ENCODE assay signal across 8 cellular contexts in the genomic region with DNA sequence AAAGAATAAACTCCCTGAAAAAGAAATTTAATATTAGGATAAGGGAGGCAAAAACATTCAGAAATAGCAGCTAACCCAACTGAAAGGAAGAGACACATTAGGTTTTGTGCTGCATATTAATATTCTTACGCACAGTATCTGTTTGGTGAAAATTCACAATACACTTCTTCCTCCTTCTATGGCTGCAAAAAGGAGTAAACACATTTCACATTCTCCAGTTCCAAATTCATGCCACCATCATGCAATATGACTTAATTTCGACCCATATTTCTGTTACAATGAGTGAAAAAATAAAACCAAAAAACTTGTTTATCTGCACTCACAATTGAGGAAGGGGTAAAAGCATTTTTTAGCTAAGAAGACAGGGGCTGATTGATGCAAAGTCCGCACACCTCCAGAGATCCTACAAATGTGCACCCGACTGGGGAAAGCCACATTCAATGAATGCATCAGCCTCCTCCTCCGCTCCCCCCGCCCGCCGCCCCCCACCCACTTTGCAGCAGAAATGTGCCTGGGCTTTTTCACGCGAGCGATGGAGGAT. TPM values are rescaled to one million over a fixed set of nuclear protein-coding genes. Genes with fewer than 3 reads are reported as not detected.
DNase-seq lines count a peak whose midpoint lies in the region; ATAC-seq, FAIRE-seq and TF ChIP-seq lines count a peak whose summit lies in the region.

No MANE protein-coding gene starts in this region.

- peak overlapping the region; percentile 24; the same call in 1 of the 2 replicates for H2AFZ ChIP-seq in KMS-11 (ENCODE audit: low read depth)
- peak overlapping the region; percentile 25; the same call in 1 of the 2 replicates for H2AFZ ChIP-seq in K562 (ENCODE audit: low read depth, low read length)

- TF ChIP-seq CTCF in KMS-11 (conservative IDR thresholded peaks at IDR 0.05; ENCODE audit: low read depth, low read length) (no peak), K562 (IDR thresholded peaks at IDR 0.05 in 2 of 3, conservative IDR thresholded peaks at IDR 0.05 in 1 of 3; ENCODE audit: insufficient read depth in 2 of 3, low read depth in 1 of 3, low read length in 3 of 3) (no peak), lung (IDR thresholded peaks at IDR 0.05; ENCODE audit: control extremely low read depth, extremely low read depth) (no peak), uterus (IDR thresholded peaks at IDR 0.05) (no peak)

- intact Hi-C loops in K562 (cut with micrococcal nuclease) (loop anchor here (5.0 to 10.0 kb wide), 3 partner anchors 148 to 458 kb away; a partner anchor contains a TSS), uterus (cut with DNase I; ENCODE audit: low total_unique reads) (no loop called here)

- TF ChIP-seq RAD21 in K562 (CRISPR knock-in tag; conservative IDR thresholded peaks at IDR 0.05 in 1 of 2, IDR thresholded peaks at IDR 0.05 in 1 of 2): no peak

- H3K27me3 ChIP-seq in KMS-11 (ENCODE audit: insufficient read depth, low read depth): no peaks in the 10 kb centered on the region
- H3K27me3 ChIP-seq in K562 (ENCODE audit: control insufficient read depth in 2 of 2, insufficient read depth in 2 of 2, low read length in 2 of 2): no peaks in the 10 kb centered on the region
- H3K27me3 ChIP-seq in lung (ENCODE audit: control insufficient read depth, insufficient read depth): no peaks in the 10 kb centered on the region
- no peaks in the 10 kb centered on the region for H3K27me3 ChIP-seq in uterus

- no peaks in the 10 kb centered on the region for H3K36me3 ChIP-seq in KMS-11 (ENCODE audit: insufficient read depth)
- H3K36me3 ChIP-seq in K562 (ENCODE audit: control insufficient read depth, insufficient read depth, low read length): peaks cover 7% of the 10 kb centered on the region; the same call in 1 of the 3 replicates
- no peaks in the 10 kb centered on the region for H3K36me3 ChIP-seq in lung (ENCODE audit: control insufficient read depth in 2 of 2, insufficient read depth in 2 of 2, low read length in 2 of 2)
- no peaks in the 10 kb centered on the region for H3K36me3 ChIP-seq in uterus

- no TSS peak for BruUV-seq in K562 (replicated peaks; lab: Mats Ljungman, UMichigan)

- peak overlapping the region; percentile 25; the same call in 1 of the 2 replicates for H3K27ac ChIP-seq in KMS-11
- H3K27ac ChIP-seq in K562 (ENCODE audit: extremely low read depth, low read depth, low read length): peak overlapping the region; percentile 66
- peak overlapping the region in 1 of 2 donors; percentile 67 for H3K27ac ChIP-seq in lung (ENCODE audit: low read depth in 1 of 2, low read length in 1 of 2)
- H3K27ac ChIP-seq in uterus: peak overlapping the region; percentile 93

- H3K9me3 ChIP-seq in K562 (replicated peaks; ENCODE audit: control insufficient read depth, insufficient read depth, low read depth, low read length) (no peaks in the 10 kb centered on the region), lung (ENCODE audit: control insufficient read depth in 2 of 2, insufficient read depth in 1 of 2, low read length in 1 of 2) (no peaks in the 10 kb centered on the region), uterus (no peaks in the 10 kb centered on the region)

- no peak for TF ChIP-seq EP300 in K562 (IDR thresholded peaks at IDR 0.05; ENCODE audit: low read length)

- 1% methylated on average over 10 of the region's 11 CpGs for WGBS in K562 (ENCODE audit: insufficient coverage, low coverage, missing lambda C conversion rate)
- WGBS in lung, 2 donors: 0 to 1% methylated on average over 11 of the region's 11 CpGs

- peak overlapping the region; percentile 75 for H3K4me2 ChIP-seq in KMS-11
- H3K4me2 ChIP-seq in K562 (ENCODE audit: insufficient read depth, low read length): peak overlapping the region; percentile 84

- in situ Hi-C loops in K562 (cut with MboI): no loop called here

- H3K4me3 ChIP-seq in KMS-11 (IDR thresholded peaks at IDR 0.05; ENCODE audit: insufficient read depth, low read depth, low read length) (no peak overlapping the region), K562 (peak overlapping the region; percentile 78), lung (peak overlapping the region; percentile 94), uterus (peak overlapping the region; percentile 86 to 97)

- FAIRE-seq in K562 (lab: Jason Lieb, UNC): peak; percentile 37

- no peak for TF ChIP-seq POLR2A in K562 (conservative IDR thresholded peaks at IDR 0.05)
- no peak for TF ChIP-seq POLR2A in uterus (IDR thresholded peaks at IDR 0.05)

- H3K4me1 ChIP-seq in KMS-11 (ENCODE audit: low read depth, poor library complexity, severe bottlenecking): peaks cover 40% of the 10 kb centered on the region
- peaks cover 14 to 15% of the 10 kb centered on the region in 2 experiments for H3K4me1 ChIP-seq in K562 (replicated peaks in 1 of 2; ENCODE audit: control insufficient read depth in 2 of 2, insufficient read depth in 2 of 2, low read length in 2 of 2)
- H3K4me1 ChIP-seq in lung (ENCODE audit: control insufficient read depth in 2 of 2, insufficient read depth in 2 of 2, low read length in 2 of 2): peaks cover 0 to 12% of the 10 kb centered on the region in 2 donors
- H3K4me1 ChIP-seq in uterus: peaks cover 0 to 6% of the 10 kb centered on the region in 2 donors

- POLR2A ChIA-PET in K562 (lab: Yijun Ruan, JAX): no interaction called here

- ATAC-seq in K562: peak; percentile 4; the same call in 2 of the 3 replicates
- ATAC-seq in lung (ENCODE audit: insufficient read depth, low FRiP score): no peak
- no peak for ATAC-seq in HG03139 (IDR thresholded peaks at IDR 0.05; ENCODE audit: unreplicated experiment)

- CTCF ChIA-PET in K562 (lab: Yijun Ruan, JAX; ENCODE audit: low intra/inter-chr PET ratio): no interaction called here

- H4K20me1 ChIP-seq in KMS-11 (ENCODE audit: insufficient read depth) (no peaks in the 10 kb centered on the region), K562 (replicated peaks; ENCODE audit: control insufficient read depth, insufficient read depth, low read length) (no peaks in the 10 kb centered on the region)

- H3K9ac ChIP-seq in KMS-11 (peak overlapping the region; percentile 83; the same call in 1 of the 2 replicates), K562 (ENCODE audit: insufficient read depth in 1 of 2, low read depth in 2 of 2, low read length in 2 of 2) (peak overlapping the region; percentile 70 to 93)

- H3K79me2 ChIP-seq in KMS-11 (ENCODE audit: insufficient read depth, low read depth): peaks cover 49% of the 10 kb centered on the region
- H3K79me2 ChIP-seq in K562 (ENCODE audit: control insufficient read depth, insufficient read depth, low read length): peaks cover 73% of the 10 kb centered on the region

- DNase-seq in COR-L47 (lab: John Stamatoyannopoulos, UW) (peak; percentile 55), K562 (ENCODE audit: extremely low read depth in 1 of 4, low spot score in 3 of 4) (peak in 1 of 4 experiments; percentile 41), lung (ENCODE audit: low spot score) (no peak), uterus (no peak), occipital lobe (lab: John Stamatoyannopoulos, UW) (no peak), NCI-H1694 treated with DMSO at 0.1 percent for 48 hours (lab: John Stamatoyannopoulos, UW) (no peak)

- no peaks in the 10 kb centered on the region for H3K9me1 ChIP-seq in K562 (ENCODE audit: control insufficient read depth, insufficient read depth, low read length)

TF ChIP-seq in K562, 482 proteins besides CTCF, POLR2A, EP300 and RAD21 (continues in another document):
- TF ChIP-seq TAF1 (IDR thresholded peaks at IDR 0.05; ENCODE audit: control insufficient read depth, extremely low read depth, insufficient read depth, low read length, severe bottlenecking): peak; percentile 7
- TF ChIP-seq ZNF41 (CRISPR knock-in tag; conservative IDR thresholded peaks at IDR 0.05): no peak
- no peak for TF ChIP-seq OTX1 (CRISPR knock-in tag; IDR thresholded peaks at IDR 0.05)
- TF ChIP-seq ZNF431 (CRISPR knock-in tag; IDR thresholded peaks at IDR 0.05): no peak
- no peak for TF ChIP-seq ZNF124 (CRISPR knock-in tag; IDR thresholded peaks at IDR 0.05)
- no peak for TF ChIP-seq CBFA2T2 (conservative IDR thresholded peaks at IDR 0.05)
- no peak for TF ChIP-seq SIN3B (IDR thresholded peaks at IDR 0.05; ENCODE audit: low read depth)
- no peak for TF ChIP-seq GATAD2B (IDR thresholded peaks at IDR 0.05; ENCODE audit: borderline replicate concordance)
- peak; percentile 1 for TF ChIP-seq CHD1 (IDR thresholded peaks at IDR 0.05; ENCODE audit: low read length)
- TF ChIP-seq, protein P1, sequence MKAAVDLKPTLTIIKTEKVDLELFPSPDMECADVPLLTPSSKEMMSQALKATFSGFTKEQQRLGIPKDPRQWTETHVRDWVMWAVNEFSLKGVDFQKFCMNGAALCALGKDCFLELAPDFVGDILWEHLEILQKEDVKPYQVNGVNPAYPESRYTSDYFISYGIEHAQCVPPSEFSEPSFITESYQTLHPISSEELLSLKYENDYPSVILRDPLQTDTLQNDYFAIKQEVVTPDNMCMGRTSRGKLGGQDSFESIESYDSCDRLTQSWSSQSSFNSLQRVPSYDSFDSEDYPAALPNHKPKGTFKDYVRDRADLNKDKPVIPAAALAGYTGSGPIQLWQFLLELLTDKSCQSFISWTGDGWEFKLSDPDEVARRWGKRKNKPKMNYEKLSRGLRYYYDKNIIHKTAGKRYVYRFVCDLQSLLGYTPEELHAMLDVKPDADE (conservative IDR thresholded peaks at IDR 0.05; ENCODE audit: control insufficient read depth, low read depth, low read length): no peak

RNA-seq across cellular contexts. Expression of a gene that starts 1.0 kb away (rescaled TPM):
- 4.1 and 13.8 TPM in 2 replicates for total RNA-seq in K562 (2011; cell fraction: chromatin; rRNA removed; ENCODE audit: low replicate concordance)
- total RNA-seq in K562 (2011; cell fraction: nucleolus; rRNA removed): 1.8 and 3.0 TPM in 2 replicates
- 5.7 and 7.4 TPM in 2 replicates for total RNA-seq in K562 (2011; cell fraction: nucleoplasm; rRNA removed)
- total RNA-seq in K562 (2014; rRNA removed) (4.0 and 4.3 TPM in 2 replicates), K562 (2014; rRNA removed; fragmentation: Illumina TruSeq; extraction: Trizol) (5.8 and 7.1 TPM in 2 replicates), K562 (2015; rRNA removed; fragmentation: Illumina TruSeq; extraction: Trizol) (6.0 and 6.3 TPM in 2 replicates), K562 (2021) (17.2 and 17.9 TPM in 2 replicates), lung (10 to 100 TPM; 11.9 to 14.8 TPM), uterus (10 to 100 TPM in 2 of 4 donors, 1 to 10 TPM in 2; 3.1 to 22.9 (median 11.9) TPM), occipital lobe (22.3 TPM)
- polyA plus RNA-seq in K562 (2011; rRNA removed) (7.0 and 8.9 TPM in 2 replicates), K562 (2014; fragmentation: Illumina TruSeq; extraction: Trizol) (13.5 and 16.3 TPM in 2 replicates), K562 (2014; fragmentation: Nextera tagmentation; extraction: Ambion mirVana) (1 to 10 TPM; 2.4 to 3.0 TPM), K562 (2014; rRNA removed) (5.5 and 6.4 TPM in 2 replicates), lung (1 to 10 TPM; 2.6 TPM)
- polyA plus RNA-seq in K562 (2011; cell fraction: cytosol; rRNA removed): 5.5 and 7.5 TPM in 2 replicates
- polyA plus RNA-seq in K562 (2011; cell fraction: nucleus; rRNA removed): 16.0 and 18.1 TPM in 2 replicates
- polyA plus RNA-seq in K562 (2012): 8.3 and 10.7 TPM in 2 replicates
- 19.5 and 26.2 TPM in 2 replicates for polyA minus RNA-seq in K562 (2011; rRNA and poly(A)+ RNA removed)
- polyA minus RNA-seq in K562 (2011; cell fraction: cytosol; rRNA and poly(A)+ RNA removed): 13.1 TPM in 2 replicates
- 3.6 and 8.1 TPM in 2 replicates for polyA minus RNA-seq in K562 (2011; cell fraction: nucleus; rRNA and poly(A)+ RNA removed)
